8 cellular contexts compared by ENCODE assay signal in the genomic region with DNA sequence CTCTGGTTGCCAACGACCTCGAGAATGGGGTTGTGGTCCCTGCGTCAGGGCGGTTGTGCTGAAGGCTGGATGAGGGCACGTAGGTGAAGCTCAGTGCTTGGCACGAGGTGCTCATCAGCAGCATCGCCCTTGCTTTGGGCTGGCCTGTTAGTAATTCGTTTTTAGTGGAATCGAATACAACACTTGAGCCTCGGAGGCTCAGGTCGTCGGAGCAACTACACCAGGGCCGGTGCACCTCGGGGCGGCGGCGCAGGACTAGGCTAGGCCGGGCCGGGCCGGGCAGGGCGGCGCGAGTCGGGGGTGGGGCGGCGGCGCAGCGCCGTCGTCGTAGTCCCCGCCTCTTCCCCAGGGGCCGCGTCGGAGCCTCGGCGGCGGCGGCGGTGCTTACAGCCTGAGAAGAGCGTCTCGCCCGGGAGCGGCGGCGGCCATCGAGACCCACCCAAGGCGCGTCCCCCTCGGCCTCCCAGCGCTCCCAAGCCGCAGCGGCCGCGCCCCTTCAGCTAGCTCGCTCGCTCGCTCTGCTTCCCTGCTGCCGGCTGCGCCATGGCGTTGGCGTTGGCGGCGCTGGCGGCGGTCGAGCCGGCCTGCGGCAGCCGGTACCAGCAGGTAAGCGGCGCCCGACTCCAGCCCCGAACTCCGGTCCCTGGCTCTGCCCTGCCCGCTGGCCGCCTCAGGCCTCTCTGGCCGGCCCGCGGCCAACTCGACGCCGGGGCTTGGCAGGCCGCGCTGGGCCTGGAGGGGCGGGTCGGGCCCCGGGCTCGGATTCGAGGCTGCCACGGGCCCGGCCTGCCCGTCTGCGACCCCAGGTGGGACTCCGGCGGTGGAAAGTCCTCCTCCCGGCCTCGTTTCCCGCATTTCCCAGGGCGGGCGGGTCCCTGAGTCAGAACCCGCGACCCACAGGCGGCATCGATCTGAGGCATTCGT. TPM values are rescaled to one million over a fixed set of nuclear protein-coding genes. Genes with fewer than 3 reads are reported as not detected.
DNase-seq lines count a peak whose midpoint lies in the region; ATAC-seq and TF ChIP-seq lines count a peak whose summit lies in the region.

A gene with protein sequence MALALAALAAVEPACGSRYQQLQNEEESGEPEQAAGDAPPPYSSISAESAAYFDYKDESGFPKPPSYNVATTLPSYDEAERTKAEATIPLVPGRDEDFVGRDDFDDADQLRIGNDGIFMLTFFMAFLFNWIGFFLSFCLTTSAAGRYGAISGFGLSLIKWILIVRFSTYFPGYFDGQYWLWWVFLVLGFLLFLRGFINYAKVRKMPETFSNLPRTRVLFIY (plus strand): TSS at position 348 of the 924 bp plus-strand sequence. CDS start 196 bp downstream, at position 544.

- H3K4me3 ChIP-seq in AG10803 (ENCODE audit: low read length) (peak within 1 kb of the TSS; percentile 80), liver (ENCODE audit: low read depth in 1 of 3, low read length in 3 of 3) (peak within 1 kb of the TSS; percentile 48 to 98 (median 86))

- peak in 1 of 2 donors; percentile 42 for TF ChIP-seq RAD21 in liver (IDR thresholded peaks at IDR 0.05)

- WGBS in liver: 2% methylated on average over 106 of the region's 106 CpGs

- no peaks in the 10 kb centered on the region for H3K27me3 ChIP-seq in liver (ENCODE audit: control insufficient read depth in 4 of 4, insufficient read depth in 4 of 4, low read length in 3 of 4)

- peak within 1 kb of the TSS; percentile 55 to 86 for H3K9ac ChIP-seq in liver (ENCODE audit: low read depth in 1 of 2, low read length in 2 of 2)

- H3K27ac ChIP-seq in liver (ENCODE audit: low read depth in 1 of 2, low read length in 2 of 2): peak within 1 kb of the TSS; percentile 90 to 94

- peaks cover 9 to 19% (median 13%) of the 10 kb centered on the region in 4 donors for H3K4me1 ChIP-seq in liver (ENCODE audit: control insufficient read depth in 4 of 4, insufficient read depth in 4 of 4, low read length in 3 of 4)

- peak; percentile 62 for TF ChIP-seq POLR2A in GM18951 (IDR thresholded peaks at IDR 0.05; ENCODE audit: extremely low read depth, insufficient read depth, insufficient read length)

- DNase-seq in AG10803 (ENCODE audit: low read depth): peak; percentile 79
- DNase-seq in NCI-H526 (lab: John Stamatoyannopoulos, UW): peak; percentile 36 to 91
- DNase-seq in activated CD4-positive, alpha-beta T cell treated with anti-CD3 and anti-CD28 coated beads, Interleukin-2, amount 50 U/mL, for 24 hours (ENCODE audit: low read depth in 1 of 2, low spot score in 1 of 2): peak; percentile 68 to 69
- DNase-seq in dermis blood vessel endothelial cell: peak; percentile 87
- DNase-seq in stimulated activated CD4-positive, alpha-beta T cell treated with anti-CD3 and anti-CD28 coated beads, Interleukin-4, amount 100 ng/mL, for 1 hour: peak; percentile 86

- in situ Hi-C loops in GM18951 (cut with MboI; ENCODE audit: low sequenced_read_pairs, unreplicated experiment): no loop called here

- no peaks in the 10 kb centered on the region for H3K36me3 ChIP-seq in liver (ENCODE audit: control insufficient read depth in 4 of 4, insufficient read depth in 3 of 4, low read depth in 1 of 4, low read length in 3 of 4)

- H3K9me3 ChIP-seq in liver (ENCODE audit: control insufficient read depth in 4 of 4, low read length in 3 of 4): no peaks in the 10 kb centered on the region

- ATAC-seq in HG03159 (IDR thresholded peaks at IDR 0.05; ENCODE audit: unreplicated experiment): peak; percentile 95

- TF ChIP-seq CTCF in AG10803 (conservative IDR thresholded peaks at IDR 0.05; ENCODE audit: low read length) (no peak), liver (IDR thresholded peaks at IDR 0.05; ENCODE audit: low read depth, low read length, missing input control) (peak; percentile 19)

TF ChIP-seq in liver, 16 proteins besides CTCF, POLR2A, EP300 and RAD21:
- peak; percentile 39 for TF ChIP-seq YY1 (IDR thresholded peaks at IDR 0.05)
- peak; percentile 17 for TF ChIP-seq SP1 (IDR thresholded peaks at IDR 0.05)
- TF ChIP-seq EGR1 (IDR thresholded peaks at IDR 0.05; ENCODE audit: low read depth in 2 of 2): no peak

RNA-seq across cellular contexts. Expression of the gene that starts here (rescaled TPM):
- total RNA-seq in dermis blood vessel endothelial cell (57.7 and 72.1 TPM in 2 replicates), liver (10 to 100 TPM; 50.2 to 68.1 TPM)
- polyA plus RNA-seq in liver: 10 to 100 TPM; 43.5 to 63.9 TPM

Comparison
In these comparisons a context has a peak if more than half of its experiments do, and no peak if none do; other contexts are left out.
1. Peak in every context shown above with its lines: DNase-seq, ATAC-seq, H3K4me3 ChIP-seq and H3K27ac ChIP-seq.